In genomic region chr9:68546596-68547390, GRCh38 we compare ENCODE assay signal across 9 cellular contexts. TPM values are rescaled to one million over a fixed set of nuclear protein-coding genes. Genes with fewer than 3 reads are reported as not detected.
DNase-seq lines count a peak whose midpoint lies in the region; ATAC-seq and TF ChIP-seq lines count a peak whose summit lies in the region.
"Had no signal": no experiment of that assay in that cellular context is flagged by ENCODE, and none has a peak within 500 bp of the region (broad histone marks: within the 10 kb centered on the region; RNA-seq: fewer than 3 reads in every experiment).

No MANE protein-coding gene starts in this region.

- peak overlapping the region; percentile 39 to 58 for H3K4me3 Mint-ChIP-seq in stimulated activated naive B cell treated with anti-CD40 and anti-IgM and Interleukin-4, amounts not matched to agents 10 μg/mL and 1 μg/mL and 100 μg/mL, for 72 hours

- H4K20me1 ChIP-seq in fibroblast of lung (ENCODE audit: control insufficient read depth, extremely low read depth, insufficient read depth, low read length), result no peaks in the 10 kb centered on the region

- no peaks in the 10 kb centered on the region for H3K9me3 Mint-ChIP-seq in stimulated activated naive B cell treated with anti-CD40 and anti-IgM and Interleukin-4, amounts not matched to agents 10 μg/mL and 1 μg/mL and 100 μg/mL, for 72 hours

- no peak overlapping the region for H3K56ac ChIP-seq in mesendoderm (ENCODE audit: low read length)

- no peak for TF ChIP-seq CTCF in GM20000 (IDR thresholded peaks at IDR 0.05; ENCODE audit: extremely low read depth, missing control alignments)
- TF ChIP-seq CTCF in fibroblast of lung (conservative IDR thresholded peaks at IDR 0.05 in 1 of 2, IDR thresholded peaks at IDR 0.05 in 1 of 2; ENCODE audit: low read depth in 1 of 2, low read length in 2 of 2), result no peak

- peak; percentile 66 for ATAC-seq in HG03520 (IDR thresholded peaks at IDR 0.05; ENCODE audit: unreplicated experiment)
- ATAC-seq in stimulated activated naive B cell treated with anti-CD40 and anti-IgM and Interleukin-4, amounts not matched to agents 10 μg/mL and 1 μg/mL and 100 μg/mL, for 72 hours (replicated peaks), result peak; percentile 93

- H2BK5ac ChIP-seq in mesendoderm (ENCODE audit: low read length), result no peak overlapping the region

- no peaks in the 10 kb centered on the region for H3K36me3 Mint-ChIP-seq in stimulated activated naive B cell treated with anti-CD40 and anti-IgM and Interleukin-4, amounts not matched to agents 10 μg/mL and 1 μg/mL and 100 μg/mL, for 72 hours

- WGBS in mesendoderm (ENCODE audit: extremely low coverage, insufficient coverage, low lambda C conversion rate), result no CpG with 5 or more reads among the region's 6 CpGs

- H3K4ac ChIP-seq in mesendoderm (ENCODE audit: low read depth, low read length), result no peak overlapping the region

- H3K9me3 ChIP-seq in fibroblast of lung (ENCODE audit: control insufficient read depth, insufficient read depth, low read depth, low read length), result no peaks in the 10 kb centered on the region

- H4K5ac ChIP-seq in mesendoderm (ENCODE audit: low read length), result no peak overlapping the region

- no peak overlapping the region for H2BK120ac ChIP-seq in mesendoderm (ENCODE audit: low read depth, low read length)

- H2AK5ac ChIP-seq in mesendoderm (ENCODE audit: low read length), result no peak overlapping the region

- no peaks in the 10 kb centered on the region for H3K27me3 ChIP-seq in fibroblast of lung (ENCODE audit: control insufficient read depth, insufficient read depth, low read length)
- H3K27me3 ChIP-seq in mesendoderm (ENCODE audit: insufficient read depth, low read length, poor library complexity), result no peaks in the 10 kb centered on the region

- H3K79me2 ChIP-seq in fibroblast of lung (ENCODE audit: control insufficient read depth, insufficient read depth, low read length), result no peaks in the 10 kb centered on the region
- no peaks in the 10 kb centered on the region for H3K79me2 ChIP-seq in mesendoderm (ENCODE audit: control insufficient read depth, insufficient read depth, low read length)

- H4K8ac ChIP-seq in mesendoderm (ENCODE audit: low read depth, low read length), result no peak overlapping the region

- H3K18ac ChIP-seq in mesendoderm (ENCODE audit: low read length), result no peak overlapping the region

- DNase-seq in CD1c-positive myeloid dendritic cell (ENCODE audit: extremely low spot score) (peak; percentile 94), GM20000 (ENCODE audit: low spot score) (peak; percentile 55), fibroblast of lung (ENCODE audit: low read depth in 2 of 2) (peak in 1 of 2 donors; percentile 28), epidermal melanocyte (ENCODE audit: insufficient read length, low spot score) (no peak), DMS153 treated with DMSO at 0.1 percent for 48 hours (lab: John Stamatoyannopoulos, UW; ENCODE audit: unreplicated experiment) (no peak), mesendoderm (no peak)
- DNase-seq in stimulated activated naive B cell treated with anti-CD40 and anti-IgM and Interleukin-4, amounts not matched to agents 10 μg/mL and 1 μg/mL and 100 μg/mL, for 72 hours, result peak; percentile 84

- peaks cover 42 to 50% of the 10 kb centered on the region in 2 donors for H3K4me1 Mint-ChIP-seq in stimulated activated naive B cell treated with anti-CD40 and anti-IgM and Interleukin-4, amounts not matched to agents 10 μg/mL and 1 μg/mL and 100 μg/mL, for 72 hours

- H3K27ac ChIP-seq in fibroblast of lung (ENCODE audit: insufficient read depth, low read length) (no peak overlapping the region), mesendoderm (ENCODE audit: low read depth, low read length) (no peak overlapping the region)

- H3K9ac ChIP-seq in fibroblast of lung (ENCODE audit: insufficient read depth, low read length) (no peak overlapping the region), mesendoderm (ENCODE audit: low read length) (no peak overlapping the region)

- no peak overlapping the region for H3K23ac ChIP-seq in mesendoderm (ENCODE audit: low read length)

- H3K4me2 ChIP-seq in fibroblast of lung (ENCODE audit: extremely low read depth, insufficient read depth, low read length) (no peak overlapping the region), mesendoderm (ENCODE audit: low read length) (no peak overlapping the region)

- H2BK15ac ChIP-seq in mesendoderm (replicated peaks; ENCODE audit: low read depth), result no peak overlapping the region

- H3K4me1 ChIP-seq in fibroblast of lung (ENCODE audit: control insufficient read depth, extremely low read depth, insufficient read depth, low read length) (no peaks in the 10 kb centered on the region), mesendoderm (ENCODE audit: control insufficient read depth, low read depth, low read length) (no peaks in the 10 kb centered on the region)

- H3K36me3 ChIP-seq in fibroblast of lung (ENCODE audit: control insufficient read depth, insufficient read depth, low read length) (no peaks in the 10 kb centered on the region), mesendoderm (ENCODE audit: control insufficient read depth, insufficient read depth, low read length) (no peaks in the 10 kb centered on the region)

- peak overlapping the region; percentile 1 for H2AFZ ChIP-seq in fibroblast of lung (ENCODE audit: low read length)

- H3K79me1 ChIP-seq in mesendoderm (ENCODE audit: low read length), result no peaks in the 10 kb centered on the region

- H3K4me3 ChIP-seq in fibroblast of lung (replicated peaks in 1 of 4; ENCODE audit: control extremely low read depth in 1 of 4, insufficient read depth in 1 of 4, low read depth in 3 of 4, low read length in 4 of 4) (no peak overlapping the region), mesendoderm (ENCODE audit: low read length) (no peak overlapping the region)

- peak overlapping the region; percentile 11 for H3K27ac Mint-ChIP-seq in stimulated activated naive B cell treated with anti-CD40 and anti-IgM and Interleukin-4, amounts not matched to agents 10 μg/mL and 1 μg/mL and 100 μg/mL, for 72 hours

- no peaks in the 10 kb centered on the region for H3K27me3 Mint-ChIP-seq in stimulated activated naive B cell treated with anti-CD40 and anti-IgM and Interleukin-4, amounts not matched to agents 10 μg/mL and 1 μg/mL and 100 μg/mL, for 72 hours

RNA-seq across cellular contexts. Expression of gene TMEM252, which starts 6.1 kb away (rescaled TPM):
- not detected in 2 replicates for total RNA-seq in fibroblast of lung
- not detected in 2 replicates for polyA plus RNA-seq in fibroblast of lung
- 0.23 and 0.37 TPM in 2 replicates for polyA plus RNA-seq in fibroblast of lung (2012)
- not detected in 2 replicates for polyA minus RNA-seq in fibroblast of lung (ENCODE audit: low replicate concordance)
- not detected for polyA plus RNA-seq in mesendoderm (2013, experiment 1 of 2)
- polyA plus RNA-seq in mesendoderm (2013, experiment 2 of 2), result not detected
- total RNA-seq: glomerular endothelial cell had no signal

Comparison
In these comparisons a context has a peak if more than half of its experiments do, and no peak if none do; other contexts are left out.
1. DNase-seq: peak in CD1c-positive myeloid dendritic cell (single experiment), GM20000 (single experiment) and stimulated activated naive B cell treated with anti-CD40 and anti-IgM and Interleukin-4, amounts not matched to agents 10 μg/mL and 1 μg/mL and 100 μg/mL, for 72 hours (single experiment); none in epidermal melanocyte (single experiment), DMS153 treated with DMSO at 0.1 percent for 48 hours (single experiment) and mesendoderm (single experiment).